21 cellular contexts compared by ENCODE assay signal in the genomic region with DNA sequence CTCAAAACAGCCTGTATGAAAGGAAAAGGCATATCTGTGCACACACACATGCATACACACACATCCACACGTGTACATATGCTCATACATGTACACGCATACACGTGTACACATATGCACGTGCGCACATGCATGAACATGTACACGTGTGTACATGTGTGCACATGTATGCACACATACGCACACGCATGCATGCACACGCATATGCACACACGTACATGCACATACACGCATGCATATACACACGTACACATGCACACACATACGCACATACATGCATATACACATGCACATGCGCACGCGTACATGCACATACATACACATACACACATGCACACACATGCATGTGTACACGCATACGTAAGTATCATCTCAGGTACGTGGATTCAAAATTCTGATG.
"Had no signal": no experiment of that assay in that cellular context is flagged by ENCODE, and none has a peak within 500 bp of the region (broad histone marks: within the 10 kb centered on the region; RNA-seq: fewer than 3 reads in every experiment).

No MANE protein-coding gene starts in this region.

- DNase-seq: activated CD4-positive, alpha-beta T cell treated with anti-CD3 and anti-CD28 coated beads, Interleukin-2, amount 10 ng/mL, durations not matched to agents 7 days and 5 days; activated CD8-positive, alpha-beta memory T cell treated with anti-CD3 and anti-CD28 coated beads, Interleukin-2, amount 50 U/mL, for 48 hours; activated effector memory CD4-positive, alpha-beta T cell treated with anti-CD3 and anti-CD28 coated beads, Interleukin-2, amount 50 U/mL, for 16 hours; activated T-cell treated with anti-CD3 and anti-CD28 coated beads, Interleukin-2, amount 50 U/mL, for 72 hours; effector memory CD4-positive, alpha-beta T cell; esophagus squamous epithelium; left cardiac atrium; mesendoderm; naive thymus-derived CD8-positive, alpha-beta T cell; posterior cingulate gyrus; right cardiac atrium; small intestine; stimulated activated CD4-positive, alpha-beta T cell treated with anti-CD3 and anti-CD28 coated beads, Interleukin-4, amount 100 ng/mL, for 1 hour; T-helper 1 cell; T-helper 9 cell had no signal

- H3K27ac Mint-ChIP-seq: activated CD4-positive, alpha-beta T cell treated with anti-CD3 and anti-CD28 coated beads, Interleukin-2, amount 10 ng/mL, durations not matched to agents 7 days and 5 days; activated naive CD4-positive, alpha-beta T cell treated with anti-CD3 and anti-CD28 coated beads, Interleukin-2, amount 50 U/mL, for 24 hours; activated T-cell treated with anti-CD3 and anti-CD28 coated beads, Interleukin-2, amount 50 U/mL, for 72 hours; dendritic cell treated with granulocyte-macrophage colony-stimulating factor and Interleukin-4, amounts not matched to agents 40 ng/mL and 50 ng/mL, for 4 days; naive thymus-derived CD8-positive, alpha-beta T cell; stimulated activated effector memory CD8-positive, alpha-beta T cell treated with anti-CD3 and anti-CD28 coated beads, Interleukin-12 subunit alpha, Interleukin-12 subunit beta, amount 100 ng/mL, for 72 hours had no signal

- H3K9me3 Mint-ChIP-seq: activated naive CD4-positive, alpha-beta T cell treated with anti-CD3 and anti-CD28 coated beads, Interleukin-2, amount 50 U/mL, for 24 hours; activated T-cell treated with anti-CD3 and anti-CD28 coated beads, Interleukin-2, amount 50 U/mL, for 72 hours; stimulated activated effector memory CD8-positive, alpha-beta T cell treated with anti-CD3 and anti-CD28 coated beads, Interleukin-12 subunit alpha, Interleukin-12 subunit beta, amount 100 ng/mL, for 72 hours had no signal

- H3K4me1 ChIP-seq: breast epithelium had no signal

- H3K27ac ChIP-seq: ascending aorta, breast epithelium, esophagus squamous epithelium, thoracic aorta had no signal

- H3K36me3 Mint-ChIP-seq: activated naive CD4-positive, alpha-beta T cell treated with anti-CD3 and anti-CD28 coated beads, Interleukin-2, amount 50 U/mL, for 24 hours; naive thymus-derived CD8-positive, alpha-beta T cell; stimulated activated effector memory CD8-positive, alpha-beta T cell treated with anti-CD3 and anti-CD28 coated beads, Interleukin-12 subunit alpha, Interleukin-12 subunit beta, amount 100 ng/mL, for 72 hours had no signal

- H3K4me3 Mint-ChIP-seq: activated CD4-positive, alpha-beta T cell treated with anti-CD3 and anti-CD28 coated beads, Interleukin-2, amount 10 ng/mL, durations not matched to agents 7 days and 5 days; activated naive CD4-positive, alpha-beta T cell treated with anti-CD3 and anti-CD28 coated beads, Interleukin-2, amount 50 U/mL, for 24 hours; activated T-cell treated with anti-CD3 and anti-CD28 coated beads, Interleukin-2, amount 50 U/mL, for 72 hours; dendritic cell treated with granulocyte-macrophage colony-stimulating factor and Interleukin-4, amounts not matched to agents 40 ng/mL and 50 ng/mL, for 4 days; naive thymus-derived CD8-positive, alpha-beta T cell; stimulated activated effector memory CD8-positive, alpha-beta T cell treated with anti-CD3 and anti-CD28 coated beads, Interleukin-12 subunit alpha, Interleukin-12 subunit beta, amount 100 ng/mL, for 72 hours had no signal

- H3K4me3 ChIP-seq: ascending aorta, breast epithelium, esophagus squamous epithelium, thoracic aorta had no signal

- H3K27me3 ChIP-seq: ascending aorta, breast epithelium, esophagus squamous epithelium had no signal

- H3K4me1 Mint-ChIP-seq: activated CD4-positive, alpha-beta T cell treated with anti-CD3 and anti-CD28 coated beads, Interleukin-2, amount 10 ng/mL, durations not matched to agents 7 days and 5 days; activated naive CD4-positive, alpha-beta T cell treated with anti-CD3 and anti-CD28 coated beads, Interleukin-2, amount 50 U/mL, for 24 hours; naive thymus-derived CD8-positive, alpha-beta T cell; stimulated activated effector memory CD8-positive, alpha-beta T cell treated with anti-CD3 and anti-CD28 coated beads, Interleukin-12 subunit alpha, Interleukin-12 subunit beta, amount 100 ng/mL, for 72 hours had no signal

- H3K36me3 ChIP-seq: ascending aorta, breast epithelium, esophagus squamous epithelium, thoracic aorta had no signal

- H3K9me3 ChIP-seq: ascending aorta, breast epithelium, esophagus squamous epithelium, thoracic aorta had no signal

- FAIRE-seq: small intestine had no signal

- H3K27me3 Mint-ChIP-seq: activated CD4-positive, alpha-beta T cell treated with anti-CD3 and anti-CD28 coated beads, Interleukin-2, amount 10 ng/mL, durations not matched to agents 7 days and 5 days had no signal
